ENCODE assay signal across 39 cellular contexts in genomic region chr10:44317856-44318255, GRCh38.
"Had no signal": no experiment of that assay in that cellular context is flagged by ENCODE, and none has a peak within 500 bp of the region (broad histone marks: within the 10 kb centered on the region; RNA-seq: fewer than 3 reads in every experiment).

No MANE protein-coding gene starts in this region.

- H3K27me3 Mint-ChIP-seq: activated naive CD4-positive, alpha-beta T cell treated with anti-CD3 and anti-CD28 coated beads, Interleukin-2, amount 10 ng/mL, durations not matched to agents 7 days and 5 days; activated naive CD8-positive, alpha-beta T cell treated with anti-CD3 and anti-CD28 coated beads, Interleukin-2, amount 10 ng/mL, durations not matched to agents 7 days and 5 days had no signal

- H3K27ac ChIP-seq: adrenal gland, ascending aorta, body of pancreas, brain microvascular endothelial cell, breast epithelium, cardiac muscle cell had no signal

- H3K36me3 ChIP-seq: adrenal gland, ascending aorta, brain microvascular endothelial cell, breast epithelium, cardiac muscle cell had no signal

- H3K36me3 Mint-ChIP-seq: activated naive CD4-positive, alpha-beta T cell treated with anti-CD3 and anti-CD28 coated beads, Interleukin-2, amount 10 ng/mL, durations not matched to agents 7 days and 5 days; activated naive CD4-positive, alpha-beta T cell treated with anti-CD3 and anti-CD28 coated beads, Interleukin-2, amount 50 U/mL, for 24 hours; activated naive CD4-positive, alpha-beta T cell treated with anti-CD3 and anti-CD28 coated beads, Interleukin-2, amount 50 U/mL, for 72 hours; activated naive CD8-positive, alpha-beta T cell; activated naive CD8-positive, alpha-beta T cell treated with anti-CD3 and anti-CD28 coated beads for 36 hours; activated naive CD8-positive, alpha-beta T cell treated with anti-CD3 and anti-CD28 coated beads, Interleukin-2, amount 10 ng/mL, durations not matched to agents 7 days and 5 days; brain had no signal

- H3K4me1 ChIP-seq: adrenal gland, ascending aorta, body of pancreas, breast epithelium had no signal

- DNase-seq: activated effector memory CD4-positive, alpha-beta T cell treated with anti-CD3 and anti-CD28 coated beads, Interleukin-2, amount 50 U/mL, for 16 hours; activated effector memory CD4-positive, alpha-beta T cell treated with Interleukin-2 at 50 U/mL for 16 hours; activated gamma-delta T cell; activated gamma-delta T cell treated with Interleukin-2 at 50 U/mL for 16 hours; activated naive CD4-positive, alpha-beta T cell; activated naive CD4-positive, alpha-beta T cell treated with anti-CD3 and anti-CD28 coated beads for 36 hours; activated naive CD4-positive, alpha-beta T cell treated with anti-CD3 and anti-CD28 coated beads, Interleukin-2, amount 10 ng/mL, durations not matched to agents 7 days and 5 days; activated naive CD4-positive, alpha-beta T cell treated with anti-CD3 and anti-CD28 coated beads, Interleukin-2, amount 50 U/mL, for 16 hours; activated naive CD4-positive, alpha-beta T cell treated with Interleukin-2 at 50 U/mL for 16 hours; activated naive CD8-positive, alpha-beta T cell treated with anti-CD3 and anti-CD28 coated beads for 36 hours; activated naive CD8-positive, alpha-beta T cell treated with anti-CD3 and anti-CD28 coated beads, Interleukin-2, amount 10 ng/mL, durations not matched to agents 7 days and 5 days; activated naive CD8-positive, alpha-beta T cell treated with anti-CD3 and anti-CD28 coated beads, Interleukin-2, amount 50 U/mL, for 24 hours; activated T-cell treated with anti-CD3 and anti-CD28 coated beads, Interleukin-2, amount 50 U/mL, for 24 hours; activated T-cell treated with anti-CD3 and anti-CD28 coated beads, Interleukin-2, amount 50 U/mL, for 4 hours; activated T-cell treated with anti-CD3 and anti-CD28 coated beads, Interleukin-2, amount 50 U/mL, for 48 hours; activated T-cell treated with anti-CD3 and anti-CD28 coated beads, Interleukin-2, amount 50 U/mL, for 72 hours; adrenal gland; amniotic stem cell; amygdala; anterior cingulate cortex; aorta; body of pancreas; brain microvascular endothelial cell; caudate nucleus; central memory CD4-positive, alpha-beta T cell; cerebellar nuclear complex had no signal

- H3K9me3 ChIP-seq: adrenal gland, ascending aorta, body of pancreas, breast epithelium had no signal

- ATAC-seq: activated naive CD4-positive, alpha-beta T cell treated with anti-CD3 and anti-CD28 coated beads, Interleukin-2, amount 50 U/mL, for 72 hours; activated naive CD8-positive, alpha-beta T cell treated with anti-CD3 and anti-CD28 coated beads, Interleukin-2, amount 50 U/mL, for 24 hours; activated T-cell treated with anti-CD3 and anti-CD28 coated beads, Interleukin-2, amount 50 U/mL, for 4 hours; activated T-cell treated with anti-CD3 and anti-CD28 coated beads, Interleukin-2, amount 50 U/mL, for 72 hours; activated T-helper 17 cell treated with anti-CD3 and anti-CD28 coated beads, Interleukin-2, amount 50 U/mL, for 72 hours; body of pancreas had no signal

- H3K4me3 ChIP-seq: adrenal gland, ascending aorta, body of pancreas, breast epithelium, cardiac muscle cell had no signal

- H3K27me3 ChIP-seq: adrenal gland, ascending aorta, body of pancreas, brain microvascular endothelial cell, breast epithelium had no signal

- FAIRE-seq: astrocyte, bronchial epithelial cell had no signal

- H3K27ac Mint-ChIP-seq: activated naive CD4-positive, alpha-beta T cell treated with anti-CD3 and anti-CD28 coated beads for 36 hours; activated naive CD4-positive, alpha-beta T cell treated with anti-CD3 and anti-CD28 coated beads, Interleukin-2, amount 10 ng/mL, durations not matched to agents 7 days and 5 days; activated naive CD4-positive, alpha-beta T cell treated with anti-CD3 and anti-CD28 coated beads, Interleukin-2, amount 50 U/mL, for 24 hours; activated naive CD4-positive, alpha-beta T cell treated with anti-CD3 and anti-CD28 coated beads, Interleukin-2, amount 50 U/mL, for 72 hours; activated naive CD8-positive, alpha-beta T cell; activated naive CD8-positive, alpha-beta T cell treated with anti-CD3 and anti-CD28 coated beads for 36 hours; activated naive CD8-positive, alpha-beta T cell treated with anti-CD3 and anti-CD28 coated beads, Interleukin-2, amount 10 ng/mL, durations not matched to agents 7 days and 5 days; activated naive CD8-positive, alpha-beta T cell treated with anti-CD3 and anti-CD28 coated beads, Interleukin-2, amount 50 U/mL, for 24 hours; activated T-cell treated with anti-CD3 and anti-CD28 coated beads, Interleukin-2, amount 50 U/mL, for 24 hours; activated T-helper 1 cell treated with anti-CD3 and anti-CD28 coated beads, Interleukin-12 subunit alpha, Interleukin-12 subunit beta, Interleukin-2, Interleukin-4 antibody, amounts not matched to agents 30 ng/mL and 10 ng/mL and 1 ng/mL, durations not matched to agents 14 hours and 24 hours and 36 hours; activated T-helper 17 cell treated with anti-CD3 and anti-CD28 coated beads, Interleukin-2, amount 50 U/mL, for 72 hours; activated T-helper 2 cell treated with anti-CD3 and anti-CD28 coated beads, Interferon-gamma antibody, Interleukin-2, Interleukin-4, amounts not matched to agents 10 μg/mL and 5 μg/mL and 100 μg/mL, durations not matched to agents 14 hours and 24 hours and 36 hours; brain had no signal

- H3K4me1 Mint-ChIP-seq: activated naive CD4-positive, alpha-beta T cell treated with anti-CD3 and anti-CD28 coated beads, Interleukin-2, amount 10 ng/mL, durations not matched to agents 7 days and 5 days; activated naive CD4-positive, alpha-beta T cell treated with anti-CD3 and anti-CD28 coated beads, Interleukin-2, amount 50 U/mL, for 24 hours; activated naive CD8-positive, alpha-beta T cell treated with anti-CD3 and anti-CD28 coated beads for 36 hours; activated naive CD8-positive, alpha-beta T cell treated with anti-CD3 and anti-CD28 coated beads, Interleukin-2, amount 10 ng/mL, durations not matched to agents 7 days and 5 days; activated naive CD8-positive, alpha-beta T cell treated with anti-CD3 and anti-CD28 coated beads, Interleukin-2, amount 50 U/mL, for 24 hours; activated T-helper 17 cell treated with anti-CD3 and anti-CD28 coated beads, Interleukin-2, amount 50 U/mL, for 72 hours; central memory CD8-positive, alpha-beta T cell had no signal

- H3K4me3 Mint-ChIP-seq: activated naive CD4-positive, alpha-beta T cell treated with anti-CD3 and anti-CD28 coated beads for 36 hours; activated naive CD4-positive, alpha-beta T cell treated with anti-CD3 and anti-CD28 coated beads, Interleukin-2, amount 10 ng/mL, durations not matched to agents 7 days and 5 days; activated naive CD4-positive, alpha-beta T cell treated with anti-CD3 and anti-CD28 coated beads, Interleukin-2, amount 50 U/mL, for 24 hours; activated naive CD8-positive, alpha-beta T cell; activated naive CD8-positive, alpha-beta T cell treated with anti-CD3 and anti-CD28 coated beads for 36 hours; activated naive CD8-positive, alpha-beta T cell treated with anti-CD3 and anti-CD28 coated beads, Interleukin-2, amount 10 ng/mL, durations not matched to agents 7 days and 5 days; activated naive CD8-positive, alpha-beta T cell treated with anti-CD3 and anti-CD28 coated beads, Interleukin-2, amount 50 U/mL, for 24 hours; activated T-cell treated with anti-CD3 and anti-CD28 coated beads, Interleukin-2, amount 50 U/mL, for 24 hours; activated T-cell treated with anti-CD3 and anti-CD28 coated beads, Interleukin-2, amount 50 U/mL, for 4 hours; activated T-cell treated with anti-CD3 and anti-CD28 coated beads, Interleukin-2, amount 50 U/mL, for 72 hours; activated T-helper 1 cell treated with anti-CD3 and anti-CD28 coated beads, Interleukin-12 subunit alpha, Interleukin-12 subunit beta, Interleukin-2, Interleukin-4 antibody, amounts not matched to agents 30 ng/mL and 10 ng/mL and 1 ng/mL, durations not matched to agents 14 hours and 24 hours and 36 hours; activated T-helper 17 cell treated with anti-CD3 and anti-CD28 coated beads, Interleukin-2, amount 50 U/mL, for 72 hours; brain; central memory CD8-positive, alpha-beta T cell had no signal

- H3K9me3 Mint-ChIP-seq: activated naive CD4-positive, alpha-beta T cell treated with anti-CD3 and anti-CD28 coated beads for 36 hours; activated naive CD4-positive, alpha-beta T cell treated with anti-CD3 and anti-CD28 coated beads, Interleukin-2, amount 10 ng/mL, durations not matched to agents 7 days and 5 days; activated naive CD4-positive, alpha-beta T cell treated with anti-CD3 and anti-CD28 coated beads, Interleukin-2, amount 50 U/mL, for 24 hours; activated naive CD4-positive, alpha-beta T cell treated with anti-CD3 and anti-CD28 coated beads, Interleukin-2, amount 50 U/mL, for 72 hours; activated naive CD8-positive, alpha-beta T cell treated with anti-CD3 and anti-CD28 coated beads for 36 hours; activated naive CD8-positive, alpha-beta T cell treated with anti-CD3 and anti-CD28 coated beads, Interleukin-2, amount 10 ng/mL, durations not matched to agents 7 days and 5 days; activated T-cell treated with anti-CD3 and anti-CD28 coated beads, Interleukin-2, amount 50 U/mL, for 24 hours; activated T-cell treated with anti-CD3 and anti-CD28 coated beads, Interleukin-2, amount 50 U/mL, for 4 hours; activated T-helper 1 cell treated with anti-CD3 and anti-CD28 coated beads, Interleukin-12 subunit alpha, Interleukin-12 subunit beta, Interleukin-2, Interleukin-4 antibody, amounts not matched to agents 30 ng/mL and 10 ng/mL and 1 ng/mL, durations not matched to agents 14 hours and 24 hours and 36 hours; activated T-helper 17 cell treated with anti-CD3 and anti-CD28 coated beads, Interleukin-2, amount 50 U/mL, for 72 hours; activated T-helper 2 cell treated with anti-CD3 and anti-CD28 coated beads, Interferon-gamma antibody, Interleukin-2, Interleukin-4, amounts not matched to agents 10 μg/mL and 5 μg/mL and 100 μg/mL, durations not matched to agents 14 hours and 24 hours and 36 hours; brain; central memory CD8-positive, alpha-beta T cell had no signal
